Comparison of ENCODE assay signal across 1 cellular context in genomic region chr4:38967260-38968095, GRCh38.
TF ChIP-seq lines count a peak whose summit lies in the region.

No MANE protein-coding gene starts in this region.

TF ChIP-seq in K562, 482 proteins besides CTCF, POLR2A, EP300 and RAD21 (continued from another document and continues in another):
- TF ChIP-seq CEBPZ (IDR thresholded peaks at IDR 0.05; ENCODE audit: borderline replicate concordance, low read depth, low read length) = no peak
- no peak for TF ChIP-seq U2AF2 (optimal IDR thresholded peaks at IDR 0.05; ENCODE audit: low read depth, low read length)
- no peak for TF ChIP-seq ZC3H8 (IDR thresholded peaks at IDR 0.05)
- TF ChIP-seq ZBTB43 (CRISPR knock-in tag; IDR thresholded peaks at IDR 0.05) = no peak
- no peak for TF ChIP-seq ZNF57 (CRISPR knock-in tag; IDR thresholded peaks at IDR 0.05)
- no peak for TF ChIP-seq TCF15 (CRISPR knock-in tag; IDR thresholded peaks at IDR 0.05)
- TF ChIP-seq TARDBP (IDR thresholded peaks at IDR 0.05) = no peak
- TF ChIP-seq FUS (optimal IDR thresholded peaks at IDR 0.05; ENCODE audit: low read depth, low read length) = no peak
- no peak for TF ChIP-seq ZNF551 (CRISPR knock-in tag; IDR thresholded peaks at IDR 0.05)
- TF ChIP-seq DLX4 (CRISPR knock-in tag; IDR thresholded peaks at IDR 0.05) = no peak
- no peak for TF ChIP-seq ZBTB26 (CRISPR knock-in tag; IDR thresholded peaks at IDR 0.05)
- no peak for TF ChIP-seq MAFG (tag; conservative IDR thresholded peaks at IDR 0.05)
- TF ChIP-seq ZNF518B (CRISPR knock-in tag; IDR thresholded peaks at IDR 0.05) = no peak
- TF ChIP-seq NR2F6 (CRISPR knock-in tag; IDR thresholded peaks at IDR 0.05) = no peak
- no peak; the same call in 1 of the 2 replicates for TF ChIP-seq FOXM1 (IDR thresholded peaks at IDR 0.05; ENCODE audit: low read depth)
- TF ChIP-seq FOXM1 (CRISPR knock-in tag; IDR thresholded peaks at IDR 0.05; ENCODE audit: low read depth) = no peak
- no peak for TF ChIP-seq FIP1L1 (IDR thresholded peaks at IDR 0.05; ENCODE audit: low read depth, low read length, poor library complexity, severe bottlenecking)
- TF ChIP-seq FOXJ3 (CRISPR knock-in tag; IDR thresholded peaks at IDR 0.05) = no peak
- no peak for TF ChIP-seq ZNF77 (CRISPR knock-in tag; IDR thresholded peaks at IDR 0.05)
- TF ChIP-seq ZSCAN32 (CRISPR knock-in tag; IDR thresholded peaks at IDR 0.05) = peak; percentile 78; the same call in 1 of the 2 replicates
- no peak for TF ChIP-seq RBM34 (IDR thresholded peaks at IDR 0.05; ENCODE audit: borderline replicate concordance, insufficient read depth, low read length)
- no peak for TF ChIP-seq DNMT1 (IDR thresholded peaks at IDR 0.05)
- no peak for TF ChIP-seq COPS2 (conservative IDR thresholded peaks at IDR 0.05)
- TF ChIP-seq NFXL1 (CRISPR knock-in tag; IDR thresholded peaks at IDR 0.05) = no peak
- no peak for TF ChIP-seq KLF1 (tag; IDR thresholded peaks at IDR 0.05)
- no peak for TF ChIP-seq MEF2A (IDR thresholded peaks at IDR 0.05; ENCODE audit: control insufficient read depth, low read depth, low read length)
- TF ChIP-seq BHLHE40 (IDR thresholded peaks at IDR 0.05; ENCODE audit: low read length) = no peak
- TF ChIP-seq SMARCA4 (IDR thresholded peaks at IDR 0.05) = peak; percentile 82; the same call in 1 of the 2 replicates
- TF ChIP-seq HLTF (IDR thresholded peaks at IDR 0.05) = no peak
- TF ChIP-seq RCOR1 (IDR thresholded peaks at IDR 0.05; ENCODE audit: borderline replicate concordance in 1 of 2, low read depth in 2 of 2, low read length in 2 of 2) = no peak
- no peak for TF ChIP-seq ZNF140 (CRISPR knock-in tag; IDR thresholded peaks at IDR 0.05)
- TF ChIP-seq CGGBP1 (CRISPR knock-in tag; IDR thresholded peaks at IDR 0.05) = no peak
- TF ChIP-seq LEF1 (IDR thresholded peaks at IDR 0.05) = peak; percentile 49; the same call in 1 of the 2 replicates
- TF ChIP-seq JUNB (CRISPR knock-in tag; conservative IDR thresholded peaks at IDR 0.05) = no peak; the same call in 1 of the 2 replicates
- TF ChIP-seq ZNF398 (CRISPR knock-in tag; IDR thresholded peaks at IDR 0.05) = no peak
- TF ChIP-seq ZNF766 (CRISPR knock-in tag; conservative IDR thresholded peaks at IDR 0.05) = no peak; the same call in 1 of the 2 replicates
- no peak for TF ChIP-seq ZNF830 (CRISPR knock-in tag; IDR thresholded peaks at IDR 0.05)
- TF ChIP-seq CREM (IDR thresholded peaks at IDR 0.05; ENCODE audit: low read depth) = no peak
- TF ChIP-seq EGR1 (conservative IDR thresholded peaks at IDR 0.05) = no peak
- no peak for TF ChIP-seq TRIM28 (IDR thresholded peaks at IDR 0.05)
- no peak for TF ChIP-seq ZBTB40 (IDR thresholded peaks at IDR 0.05)
- TF ChIP-seq ZBTB40 (CRISPR knock-in tag; IDR thresholded peaks at IDR 0.05) = no peak
